In genomic region chr14:50786821-50787464, GRCh38 we compare ENCODE assay signal across 13 cellular contexts. TPM values are rescaled to one million over a fixed set of nuclear protein-coding genes. Genes with fewer than 3 reads are reported as not detected.
A peak's percentile ranks its signal among the peaks of the same experiment; 100 is the strongest.
DNase-seq lines count a peak whose midpoint lies in the region; ATAC-seq, FAIRE-seq and TF ChIP-seq lines count a peak whose summit lies in the region.
"Had no signal": no experiment of that assay in that cellular context is flagged by ENCODE, and none has a peak within 500 bp of the region (broad histone marks: within the 10 kb centered on the region; RNA-seq: fewer than 3 reads in every experiment).

No MANE protein-coding gene starts in this region.

- POLR2A ChIA-PET in CD4-positive, alpha-beta T cell (lab: Charles Lee): interaction anchor here (0.8 to 4.5 kb wide), 7 partner anchors 9 to 73 kb away, joined by 3 to 49 read pairs (median 4); partner anchors contain the start of gene NIN
- POLR2A ChIA-PET in WTC11 (lab: Charles Lee): no interaction called here

- H3K36me3 Mint-ChIP-seq in CD4-positive, alpha-beta T cell (ENCODE audit: low read depth): peaks cover 31% of the 10 kb centered on the region
- 0 out of 2 replicates have a peak, but pooled peaks cover 5% of the 10 kb centered on the region for H3K36me3 Mint-ChIP-seq in WTC11
- H3K36me3 Mint-ChIP-seq in memory B cell: no peaks in the 10 kb centered on the region

- H3K9me3 ChIP-seq in CD4-positive, alpha-beta T cell (ENCODE audit: control insufficient read depth, low read length): no peaks in the 10 kb centered on the region
- H3K9me3 ChIP-seq in esophagus squamous epithelium: no peaks in the 10 kb centered on the region
- H3K9me3 ChIP-seq: gastroesophageal sphincter, thoracic aorta had no signal

- peaks cover 0 to 4% (median 0%) of the 10 kb centered on the region in 3 donors for H3K4me1 ChIP-seq in esophagus squamous epithelium

- peaks cover 87% of the 10 kb centered on the region for H3K4me1 Mint-ChIP-seq in CD4-positive, alpha-beta T cell (ENCODE audit: low read depth)
- H3K4me1 Mint-ChIP-seq in WTC11 (peaks cover 44% of the 10 kb centered on the region), memory B cell (peaks cover 44% of the 10 kb centered on the region)

- peaks cover 0 to 56% (median 0%) of the 10 kb centered on the region in 3 donors for H3K36me3 ChIP-seq in esophagus squamous epithelium
- H3K36me3 ChIP-seq: thoracic aorta had no signal

- ATAC-seq in CD4-positive, alpha-beta T cell (ENCODE audit: poor library complexity): no peak
- ATAC-seq in WTC11 (no peak), memory B cell (ENCODE audit: low read depth) (no peak)
- ATAC-seq: gastroesophageal sphincter, K562 had no signal

- peak overlapping the region; percentile 31 for H3K4me3 Mint-ChIP-seq in CD4-positive, alpha-beta T cell
- H3K4me3 Mint-ChIP-seq in WTC11 (no peak overlapping the region), memory B cell (no peak overlapping the region)

- TF ChIP-seq POLR2A in GM12891 (IDR thresholded peaks at IDR 0.05; ENCODE audit: low read depth, low read length) (no peak), esophagus squamous epithelium (IDR thresholded peaks at IDR 0.05) (no peak)

- CTCF ChIA-PET in CD4-positive, alpha-beta T cell (lab: Charles Lee): interaction anchor here (0.9 to 2.8 kb wide), 4 partner anchors 9 to 73 kb away, joined by 3 to 9 read pairs (median 6); no protein-coding TSS in a partner anchor
- CTCF ChIA-PET in WTC11 (lab: Charles Lee): interaction anchor here (3.0 to 4.1 kb wide), 3 partner anchors 10 to 73 kb away, joined by 21 to 27 read pairs (median 22); no protein-coding TSS in a partner anchor

- no peaks in the 10 kb centered on the region for H3K27me3 Mint-ChIP-seq in CD4-positive, alpha-beta T cell
- no peaks in the 10 kb centered on the region for H3K27me3 Mint-ChIP-seq in WTC11 (ENCODE audit: low read depth)
- H3K27me3 Mint-ChIP-seq in memory B cell: no peaks in the 10 kb centered on the region

- no peak overlapping the region for H3K4me3 ChIP-seq in esophagus squamous epithelium
- H3K4me3 ChIP-seq: gastroesophageal sphincter, K562, thoracic aorta had no signal

- 57 to 67% methylated on average over 3 of the region's 3 CpGs for WGBS in esophagus squamous epithelium, 2 donors

- peak overlapping the region; percentile 94 for H3K27ac Mint-ChIP-seq in CD4-positive, alpha-beta T cell
- 0 out of 2 replicates have a peak overlapping the region, but pooled peaks have one; percentile 67 for H3K27ac Mint-ChIP-seq in WTC11
- peak overlapping the region; percentile 89 for H3K27ac Mint-ChIP-seq in memory B cell

- no peaks in the 10 kb centered on the region for H3K27me3 ChIP-seq in CD4-positive, alpha-beta T cell (ENCODE audit: control insufficient read depth, insufficient read depth, low read length)
- H3K27me3 ChIP-seq in esophagus squamous epithelium: no peaks in the 10 kb centered on the region
- H3K27me3 ChIP-seq: gastroesophageal sphincter had no signal

- peak; percentile 77 for FAIRE-seq in GM12891 (lab: Jason Lieb, UNC)
- FAIRE-seq: K562 had no signal

- intact Hi-C loops in CD4-positive, alpha-beta T cell (cut with DNase I, micrococcal nuclease): loop anchor here (5.0 to 10.0 kb wide), 2 partner anchors 35 to 48 kb away; partner anchors contain the start of gene NIN (in 1 of the 2)
- intact Hi-C loops in esophagus squamous epithelium (cut with DNase I): loop anchor here (10.0 kb wide), 1 partner anchor 68 kb away; no protein-coding TSS in a partner anchor

- H3K27ac ChIP-seq in CD4-positive, alpha-beta T cell (ENCODE audit: low read depth, low read length): peak overlapping the region; percentile 74
- no peak overlapping the region for H3K27ac ChIP-seq in esophagus squamous epithelium
- H3K27ac ChIP-seq: gastroesophageal sphincter, thoracic aorta had no signal

- TF ChIP-seq CTCF in CD4-positive, alpha-beta T cell (IDR thresholded peaks at IDR 0.05): no peak
- TF ChIP-seq CTCF in WTC11 (IDR thresholded peaks at IDR 0.05) (no peak), esophagus squamous epithelium (IDR thresholded peaks at IDR 0.05) (no peak)

- H3K9me3 Mint-ChIP-seq in CD4-positive, alpha-beta T cell: no peaks in the 10 kb centered on the region
- H3K9me3 Mint-ChIP-seq in WTC11 (no peaks in the 10 kb centered on the region), memory B cell (no peaks in the 10 kb centered on the region)

- no peak for DNase-seq in CD4-positive, alpha-beta T cell
- DNase-seq in GM12891 (ENCODE audit: insufficient read length, low spot score): no peak
- no peak for DNase-seq in WTC11 (ENCODE audit: low spot score)
- no peak for DNase-seq in memory B cell (ENCODE audit: low spot score in 2 of 2)
- DNase-seq in nucleus accumbens (lab: John Stamatoyannopoulos, UW): no peak
- no peak for DNase-seq in iPS-NIHi7 (ENCODE audit: extremely low spot score)
- no peak for DNase-seq in hippocampal formation (lab: John Stamatoyannopoulos, UW)
- no peak for DNase-seq in esophagus squamous epithelium (lab: John Stamatoyannopoulos, UW)
- DNase-seq: activated CD4-positive, alpha-beta T cell treated with anti-CD3 and anti-CD28 coated beads, Interleukin-2, amount 50 U/mL, for 48 hours; effector CD8-positive, alpha-beta T cell had no signal

TF ChIP-seq in GM12891, 5 proteins besides CTCF, POLR2A, EP300 and RAD21:
- TF ChIP-seq TAF1 (IDR thresholded peaks at IDR 0.05; ENCODE audit: low read depth, low read length) (no peak), PAX5 (IDR thresholded peaks at IDR 0.05; ENCODE audit: insufficient read depth, low read length, severe bottlenecking) (no peak), SPI1 (IDR thresholded peaks at IDR 0.05; ENCODE audit: low read depth, low read length) (no peak), POLR2AphosphoS5 (IDR thresholded peaks at IDR 0.05; ENCODE audit: low read depth, low read length) (no peak), POU2F2 (IDR thresholded peaks at IDR 0.05; ENCODE audit: low read depth, low read length) (no peak)

TF ChIP-seq in WTC11, 78 proteins besides CTCF, POLR2A, EP300 and RAD21 (continues in another document):
- TF ChIP-seq PREB (CRISPR knock-in tag; IDR thresholded peaks at IDR 0.05; ENCODE audit: borderline replicate concordance): no peak
- no peak for TF ChIP-seq ZNF671 (CRISPR knock-in tag; IDR thresholded peaks at IDR 0.05)
- no peak for TF ChIP-seq ZSCAN18 (CRISPR knock-in tag; IDR thresholded peaks at IDR 0.05)
- no peak for TF ChIP-seq NR1H2 (CRISPR knock-in tag; IDR thresholded peaks at IDR 0.05)
- no peak for TF ChIP-seq USF2 (CRISPR knock-in tag; IDR thresholded peaks at IDR 0.05)
- TF ChIP-seq FOXJ3 (CRISPR knock-in tag; IDR thresholded peaks at IDR 0.05; ENCODE audit: borderline replicate concordance): no peak
- TF ChIP-seq PRDM15 (CRISPR knock-in tag; IDR thresholded peaks at IDR 0.05): no peak

RNA-seq across cellular contexts. Expression of gene NIN, which starts 44.0 kb away (rescaled TPM):
- total RNA-seq in CD4-positive, alpha-beta T cell: 10 to 100 TPM; 96.8 to 98.5 TPM
- polyA plus RNA-seq in GM12891 (2012; ENCODE audit: low read depth, missing spikeins): 41.6 TPM
- total RNA-seq in WTC11 (2021) (23.8 to 28.8 TPM (median 26.3 TPM) in 3 replicates), esophagus squamous epithelium (10 to 100 TPM; 12.2 to 36.8 (median 24.5) TPM)
